Comparison of ENCODE assay signal across 8 cellular contexts in genomic region chr2:55048514-55048924, GRCh38. TPM values are rescaled to one million over a fixed set of nuclear protein-coding genes. Genes with fewer than 3 reads are reported as not detected.
DNase-seq lines count a peak whose midpoint lies in the region; ATAC-seq and TF ChIP-seq lines count a peak whose summit lies in the region.

No MANE protein-coding gene starts in this region.

- H4K20me1 ChIP-seq in BLaER1 treated with 17β-estradiol and CSF1 and Interleukin-3, amounts not matched to agents 10 nM and 100 nM: peaks cover 45 to 65% (median 54%) of the 10 kb centered on the region in 11 experiments

- in situ Hi-C loops in GM13977 (cut with MboI; ENCODE audit: low pct_unique_long_range_greater_than_20kb, low sequenced_read_pairs, unreplicated experiment): no loop called here

- H3K4me3 ChIP-seq in BLaER1 treated with 17β-estradiol and CSF1 and Interleukin-3, amounts not matched to agents 10 nM and 100 nM: peak overlapping the region; percentile 93 to 100 (median 99)
- H3K4me3 ChIP-seq in RWPE2 (ENCODE audit: severe bottlenecking) (peak overlapping the region; percentile 67), dorsolateral prefrontal cortex (peak overlapping the region; percentile 70 to 99 (median 94)), mucosa of stomach (ENCODE audit: low read length) (peak overlapping the region; percentile 95)

- peak overlapping the region; percentile 96 to 99 (median 97) for H3K9ac ChIP-seq in BLaER1 treated with 17β-estradiol and CSF1 and Interleukin-3, amounts not matched to agents 10 nM and 100 nM
- H3K9ac ChIP-seq in mucosa of stomach (ENCODE audit: low read length): peak overlapping the region; percentile 98

- TF ChIP-seq CTCF in GM13977 (IDR thresholded peaks at IDR 0.05; ENCODE audit: extremely low read depth, insufficient read depth, missing control alignments) (peak; percentile 12), RWPE2 (IDR thresholded peaks at IDR 0.05; ENCODE audit: poor library complexity, severe bottlenecking) (no peak), dorsolateral prefrontal cortex (IDR thresholded peaks at IDR 0.05 in 54 of 56, conservative IDR thresholded peaks at IDR 0.05 in 2 of 56; ENCODE audit: low read depth in 1 of 56, partially characterized antibody in 56 of 56) (peak in 4 of 56 donors; percentile 12 to 27 (median 20))

- H3K36me3 ChIP-seq in BLaER1 treated with 17β-estradiol and CSF1 and Interleukin-3, amounts not matched to agents 10 nM and 100 nM: peaks cover 0 to 51% (median 24%) of the 10 kb centered on the region in 11 experiments; a peak in 18 of 22 replicates
- peaks cover 36% of the 10 kb centered on the region for H3K36me3 ChIP-seq in RWPE2 (ENCODE audit: low read depth)
- no peaks in the 10 kb centered on the region for H3K36me3 ChIP-seq in mucosa of stomach (ENCODE audit: control insufficient read depth, insufficient read depth, low read length)

- ATAC-seq in RWPE2 (ENCODE audit: low read depth): no peak
- no peak for ATAC-seq in GM19467 (IDR thresholded peaks at IDR 0.05; ENCODE audit: unreplicated experiment)
- ATAC-seq in HG02981 (IDR thresholded peaks at IDR 0.05; ENCODE audit: unreplicated experiment): no peak

- peak overlapping the region; percentile 83 to 95 (median 91) for H3K4me2 ChIP-seq in BLaER1 treated with 17β-estradiol and CSF1 and Interleukin-3, amounts not matched to agents 10 nM and 100 nM

- peaks cover 0 to 8% (median 0%) of the 10 kb centered on the region in 11 experiments; a peak in 5 of 22 replicates for H3K9me3 ChIP-seq in BLaER1 treated with 17β-estradiol and CSF1 and Interleukin-3, amounts not matched to agents 10 nM and 100 nM (replicated peaks in 1 of 11)
- H3K9me3 ChIP-seq in RWPE2 (ENCODE audit: severe bottlenecking) (no peaks in the 10 kb centered on the region), mucosa of stomach (ENCODE audit: control insufficient read depth, low read length) (no peaks in the 10 kb centered on the region)

- H3K27me3 ChIP-seq in BLaER1 treated with 17β-estradiol and CSF1 and Interleukin-3, amounts not matched to agents 10 nM and 100 nM: no peaks in the 10 kb centered on the region
- no peaks in the 10 kb centered on the region for H3K27me3 ChIP-seq in RWPE2 (ENCODE audit: insufficient read depth, poor library complexity, severe bottlenecking)
- H3K27me3 ChIP-seq in dorsolateral prefrontal cortex: no peaks in the 10 kb centered on the region
- H3K27me3 ChIP-seq in mucosa of stomach (ENCODE audit: control insufficient read depth, insufficient read depth, low read length): no peaks in the 10 kb centered on the region

- DNase-seq in GM13977 (ENCODE audit: low spot score) (no peak), RWPE2 (ENCODE audit: low spot score) (no peak), dorsolateral prefrontal cortex (peak in 4 of 10 donors; percentile 26 to 41 (median 36)), cerebellar nuclear complex (lab: John Stamatoyannopoulos, UW) (no peak)

- intact Hi-C loops in dorsolateral prefrontal cortex (cut with DNase I): loop anchor here (2.0 to 10.0 kb wide), 4 partner anchors 34 to 324 kb away; partner anchors contain the start of gene EML6 (in 1 of the 2)

- H3K27ac ChIP-seq in BLaER1 treated with 17β-estradiol and CSF1 and Interleukin-3, amounts not matched to agents 10 nM and 100 nM: peak overlapping the region; percentile 89 to 99 (median 96)
- peak overlapping the region; percentile 99 for H3K27ac ChIP-seq in RWPE2 (ENCODE audit: poor library complexity, severe bottlenecking)
- peak overlapping the region; percentile 95 to 100 (median 99) for H3K27ac ChIP-seq in dorsolateral prefrontal cortex

- H3K4me1 ChIP-seq in BLaER1 treated with 17β-estradiol and CSF1 and Interleukin-3, amounts not matched to agents 10 nM and 100 nM: peaks cover 42 to 65% (median 53%) of the 10 kb centered on the region in 10 experiments
- H3K4me1 ChIP-seq in RWPE2 (ENCODE audit: insufficient read depth, poor library complexity, severe bottlenecking): peaks cover 39% of the 10 kb centered on the region
- no peaks in the 10 kb centered on the region for H3K4me1 ChIP-seq in mucosa of stomach (ENCODE audit: control insufficient read depth, insufficient read depth, low read length)

RNA-seq across cellular contexts. Expression of gene RTN4, which starts 1.7 kb away (rescaled TPM):
- 100 to 1,000 TPM; 342 to 975 (median 727) TPM for total RNA-seq in dorsolateral prefrontal cortex
